In the genomic region with DNA sequence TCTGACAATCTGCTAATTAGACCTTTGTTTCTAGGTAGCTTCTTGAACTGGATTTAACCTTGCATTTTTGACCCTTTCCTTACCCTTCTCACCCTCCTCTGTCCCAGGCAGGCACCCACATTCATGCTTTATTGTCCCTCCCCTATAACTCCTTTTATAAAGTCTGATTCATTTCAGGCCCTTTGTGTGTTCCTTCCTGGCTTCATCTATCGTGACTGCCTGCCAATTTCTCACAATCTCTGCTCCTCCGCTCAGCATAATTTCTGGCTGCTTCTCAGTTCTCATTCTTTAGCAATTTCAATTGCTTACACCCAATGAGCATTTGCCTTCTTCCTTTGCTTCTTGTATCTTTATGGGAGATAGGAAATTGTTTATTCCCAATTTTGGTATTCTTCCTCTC, we compare ENCODE assay signal across 18 cellular contexts.
DNase-seq lines count a peak whose midpoint lies in the region; ATAC-seq, FAIRE-seq and TF ChIP-seq lines count a peak whose summit lies in the region.
"Had no signal": no experiment of that assay in that cellular context is flagged by ENCODE, and none has a peak within 500 bp of the region (broad histone marks: within the 10 kb centered on the region; RNA-seq: fewer than 3 reads in every experiment).

No MANE protein-coding gene starts in this region.

- peak overlapping the region; percentile 57 for H2AFZ ChIP-seq in keratinocyte (ENCODE audit: control insufficient read depth, low read length)

- H3K9ac ChIP-seq in SK-N-MC (ENCODE audit: insufficient read length) (peak overlapping the region; percentile 13), keratinocyte (ENCODE audit: control insufficient read depth, extremely low read depth, insufficient read depth, low read length) (no peak overlapping the region)

- H3K4me2 ChIP-seq in keratinocyte (ENCODE audit: control insufficient read depth, extremely low read depth, insufficient read depth, low read depth, low read length) = no peak overlapping the region

- no peaks in the 10 kb centered on the region for H3K79me2 ChIP-seq in keratinocyte (ENCODE audit: control insufficient read depth, insufficient read depth, low read length)

- DNase-seq in SK-N-MC (ENCODE audit: low read depth, low spot score) (no peak), keratinocyte (ENCODE audit: low read depth, low spot score) (no peak), testis (peak; percentile 54), NCI-H345 treated with DMSO at 0.1 percent for 48 hours (lab: John Stamatoyannopoulos, UW; ENCODE audit: unreplicated experiment) (no peak), NCI-H345 (lab: John Stamatoyannopoulos, UW) (no peak)
- DNase-seq: activated CD4-positive, alpha-beta T cell treated with anti-CD3 and anti-CD28 coated beads, Interleukin-2, amount 50 U/mL, for 4 hours; CD4-positive, alpha-beta T cell; HFFc6; kidney; naive thymus-derived CD8-positive, alpha-beta T cell; stimulated activated CD4-positive, alpha-beta T cell treated with anti-CD3 and anti-CD28 coated beads, Interleukin-12 subunit alpha, Interleukin-12 subunit beta, amount 100 ng/mL, for 4 hours had no signal

- no peak for TF ChIP-seq POLR2A in testis (IDR thresholded peaks at IDR 0.05)

- H3K36me3 ChIP-seq in SK-N-MC (ENCODE audit: insufficient read depth, low read length) (no peaks in the 10 kb centered on the region), keratinocyte (ENCODE audit: control insufficient read depth in 2 of 2, extremely low read depth in 1 of 2, insufficient read depth in 2 of 2, low read length in 2 of 2) (no peaks in the 10 kb centered on the region), testis (ENCODE audit: low read depth, missing control alignments) (no peaks in the 10 kb centered on the region)
- H3K36me3 ChIP-seq: thoracic aorta had no signal

- H3K9me3 ChIP-seq in SK-N-MC (ENCODE audit: low read depth, low read length) (no peaks in the 10 kb centered on the region), keratinocyte (ENCODE audit: control insufficient read depth, low read depth, low read length) (no peaks in the 10 kb centered on the region), testis (no peaks in the 10 kb centered on the region)
- H3K9me3 ChIP-seq: thoracic aorta had no signal

- ATAC-seq in esophagus mucosa (peak; percentile 78), GM18511 (IDR thresholded peaks at IDR 0.05; ENCODE audit: unreplicated experiment) (no peak), SK-N-SH treated with all-trans-retinoic acid at 6 μM for 48 hours (no peak)
- ATAC-seq: activated T-helper 17 cell treated with anti-CD3 and anti-CD28 coated beads, Interleukin-2, amount 50 U/mL, for 72 hours; naive thymus-derived CD8-positive, alpha-beta T cell; Panc1 had no signal

- FAIRE-seq in keratinocyte (lab: Jason Lieb, UNC) = no peak
- FAIRE-seq: HTR-8/SVneo had no signal

- WGBS in testis, 2 donors = 31 to 35% methylated on average over 2 of the region's 2 CpGs

- no peak overlapping the region for H3K27ac ChIP-seq in SK-N-MC
- H3K27ac ChIP-seq in keratinocyte (ENCODE audit: control insufficient read depth, insufficient read depth, low read length) = no peak overlapping the region
- no peak overlapping the region for H3K27ac ChIP-seq in testis
- H3K27ac ChIP-seq: thoracic aorta had no signal

- dilution Hi-C loops in keratinocyte (cut with MboI; ENCODE audit: extremely low pct_ligation_motif_present, low sequenced_read_pairs) = no loop called here

- TF ChIP-seq CTCF in keratinocyte (optimal IDR thresholded peaks at IDR 0.05 in 1 of 3, IDR thresholded peaks at IDR 0.05 in 1 of 3, conservative IDR thresholded peaks at IDR 0.05 in 1 of 3; ENCODE audit: extremely low read depth in 1 of 3, insufficient read depth in 2 of 3, low read length in 3 of 3) (no peak), testis (IDR thresholded peaks at IDR 0.05) (no peak)

- intact Hi-C loops in testis (cut with DNase I; ENCODE audit: low total_unique reads) = no loop called here

- H3K4me1 ChIP-seq in keratinocyte (ENCODE audit: control insufficient read depth, extremely low read depth, insufficient read depth, low read length) (peaks cover 16% of the 10 kb centered on the region), testis (no peaks in the 10 kb centered on the region)

- H3K9me1 ChIP-seq in keratinocyte (ENCODE audit: control insufficient read depth, extremely low read depth, insufficient read depth, low read length) = no peaks in the 10 kb centered on the region

- H3K27me3 ChIP-seq in keratinocyte (ENCODE audit: control insufficient read depth, extremely low read depth, insufficient read depth, low read length) (no peaks in the 10 kb centered on the region), testis (no peaks in the 10 kb centered on the region)

- H3K4me3 ChIP-seq in SK-N-MC = no peak overlapping the region; the same call in 1 of the 2 replicates
- no peak overlapping the region for H3K4me3 ChIP-seq in keratinocyte (ENCODE audit: control insufficient read depth in 2 of 3, extremely low read depth in 1 of 3, insufficient read depth in 2 of 3, low read depth in 1 of 3, low read length in 3 of 3)
- H3K4me3 ChIP-seq in testis = no peak overlapping the region
- H3K4me3 ChIP-seq: thoracic aorta had no signal

- no peaks in the 10 kb centered on the region for H4K20me1 ChIP-seq in keratinocyte (ENCODE audit: control insufficient read depth, extremely low read depth, insufficient read depth, low read length)

TF ChIP-seq in SK-N-SH treated with all-trans-retinoic acid at 6 μM for 48 hours, 23 proteins besides CTCF, POLR2A, EP300 and RAD21:
- no peak for TF ChIP-seq ESRRG (CRISPR knock-in tag; IDR thresholded peaks at IDR 0.05)
- TF ChIP-seq TCF4 (CRISPR knock-in tag; IDR thresholded peaks at IDR 0.05; ENCODE audit: borderline replicate concordance) = no peak
- no peak for TF ChIP-seq BACH2 (CRISPR knock-in tag; IDR thresholded peaks at IDR 0.05; ENCODE audit: borderline replicate concordance)
- no peak for TF ChIP-seq SNAI2 (CRISPR knock-in tag; IDR thresholded peaks at IDR 0.05)
- TF ChIP-seq, protein P1, sequence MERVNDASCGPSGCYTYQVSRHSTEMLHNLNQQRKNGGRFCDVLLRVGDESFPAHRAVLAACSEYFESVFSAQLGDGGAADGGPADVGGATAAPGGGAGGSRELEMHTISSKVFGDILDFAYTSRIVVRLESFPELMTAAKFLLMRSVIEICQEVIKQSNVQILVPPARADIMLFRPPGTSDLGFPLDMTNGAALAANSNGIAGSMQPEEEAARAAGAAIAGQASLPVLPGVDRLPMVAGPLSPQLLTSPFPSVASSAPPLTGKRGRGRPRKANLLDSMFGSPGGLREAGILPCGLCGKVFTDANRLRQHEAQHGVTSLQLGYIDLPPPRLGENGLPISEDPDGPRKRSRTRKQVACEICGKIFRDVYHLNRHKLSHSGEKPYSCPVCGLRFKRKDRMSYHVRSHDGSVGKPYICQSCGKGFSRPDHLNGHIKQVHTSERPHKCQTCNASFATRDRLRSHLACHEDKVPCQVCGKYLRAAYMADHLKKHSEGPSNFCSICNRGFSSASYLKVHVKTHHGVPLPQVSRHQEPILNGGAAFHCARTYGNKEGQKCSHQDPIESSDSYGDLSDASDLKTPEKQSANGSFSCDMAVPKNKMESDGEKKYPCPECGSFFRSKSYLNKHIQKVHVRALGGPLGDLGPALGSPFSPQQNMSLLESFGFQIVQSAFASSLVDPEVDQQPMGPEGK (CRISPR knock-in tag; IDR thresholded peaks at IDR 0.05; ENCODE audit: borderline replicate concordance) = no peak
- TF ChIP-seq, protein P2, sequence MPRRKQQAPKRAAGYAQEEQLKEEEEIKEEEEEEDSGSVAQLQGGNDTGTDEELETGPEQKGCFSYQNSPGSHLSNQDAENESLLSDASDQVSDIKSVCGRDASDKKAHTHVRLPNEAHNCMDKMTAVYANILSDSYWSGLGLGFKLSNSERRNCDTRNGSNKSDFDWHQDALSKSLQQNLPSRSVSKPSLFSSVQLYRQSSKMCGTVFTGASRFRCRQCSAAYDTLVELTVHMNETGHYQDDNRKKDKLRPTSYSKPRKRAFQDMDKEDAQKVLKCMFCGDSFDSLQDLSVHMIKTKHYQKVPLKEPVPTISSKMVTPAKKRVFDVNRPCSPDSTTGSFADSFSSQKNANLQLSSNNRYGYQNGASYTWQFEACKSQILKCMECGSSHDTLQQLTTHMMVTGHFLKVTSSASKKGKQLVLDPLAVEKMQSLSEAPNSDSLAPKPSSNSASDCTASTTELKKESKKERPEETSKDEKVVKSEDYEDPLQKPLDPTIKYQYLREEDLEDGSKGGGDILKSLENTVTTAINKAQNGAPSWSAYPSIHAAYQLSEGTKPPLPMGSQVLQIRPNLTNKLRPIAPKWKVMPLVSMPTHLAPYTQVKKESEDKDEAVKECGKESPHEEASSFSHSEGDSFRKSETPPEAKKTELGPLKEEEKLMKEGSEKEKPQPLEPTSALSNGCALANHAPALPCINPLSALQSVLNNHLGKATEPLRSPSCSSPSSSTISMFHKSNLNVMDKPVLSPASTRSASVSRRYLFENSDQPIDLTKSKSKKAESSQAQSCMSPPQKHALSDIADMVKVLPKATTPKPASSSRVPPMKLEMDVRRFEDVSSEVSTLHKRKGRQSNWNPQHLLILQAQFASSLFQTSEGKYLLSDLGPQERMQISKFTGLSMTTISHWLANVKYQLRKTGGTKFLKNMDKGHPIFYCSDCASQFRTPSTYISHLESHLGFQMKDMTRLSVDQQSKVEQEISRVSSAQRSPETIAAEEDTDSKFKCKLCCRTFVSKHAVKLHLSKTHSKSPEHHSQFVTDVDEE (CRISPR knock-in tag; IDR thresholded peaks at IDR 0.05) = no peak
- no peak for TF ChIP-seq PPARA (CRISPR knock-in tag; IDR thresholded peaks at IDR 0.05; ENCODE audit: borderline replicate concordance)
- TF ChIP-seq ZFP30 (CRISPR knock-in tag; IDR thresholded peaks at IDR 0.05) = no peak
- no peak for TF ChIP-seq ZNF565 (CRISPR knock-in tag; conservative IDR thresholded peaks at IDR 0.05; ENCODE audit: low read depth)
- no peak for TF ChIP-seq ISL1 (CRISPR knock-in tag; IDR thresholded peaks at IDR 0.05)
- TF ChIP-seq ZNF70 (CRISPR knock-in tag; IDR thresholded peaks at IDR 0.05) = no peak
- TF ChIP-seq CSDC2 (CRISPR knock-in tag; IDR thresholded peaks at IDR 0.05) = no peak
- TF ChIP-seq ZC3H10 (CRISPR knock-in tag; IDR thresholded peaks at IDR 0.05) = no peak
- TF ChIP-seq ZNF8 (CRISPR knock-in tag; IDR thresholded peaks at IDR 0.05) = no peak
